Comparison of ENCODE assay signal across 1 cellular context in genomic region chr19:1748115-1748702, GRCh38.
TF ChIP-seq lines count a peak whose summit lies in the region.

No MANE protein-coding gene starts in this region.

TF ChIP-seq in K562, 482 proteins besides CTCF, POLR2A, EP300 and RAD21 (continued from another document and continues in another):
- TF ChIP-seq MAX (CRISPR knock-in tag; IDR thresholded peaks at IDR 0.05) (peak; percentile 63), HDAC8 (tag; IDR thresholded peaks at IDR 0.05) (0 out of 2 replicates have a peak, but pooled peaks have one; percentile 40), CTCFL (IDR thresholded peaks at IDR 0.05; ENCODE audit: borderline replicate concordance, insufficient read depth, low read depth, low read length, poor library complexity, severe bottlenecking) (no peak), POLR2AphosphoS5 (IDR thresholded peaks at IDR 0.05; ENCODE audit: control insufficient read depth, insufficient read depth, low read depth, low read length) (no peak; the same call in 1 of the 2 replicates), HSF4 (CRISPR knock-in tag; IDR thresholded peaks at IDR 0.05; ENCODE audit: borderline replicate concordance) (no peak), BCOR (IDR thresholded peaks at IDR 0.05) (peak; percentile 32; the same call in 1 of the 2 replicates), ZFP91 (CRISPR knock-in tag; IDR thresholded peaks at IDR 0.05) (0 out of 2 replicates have a peak, but pooled peaks have one; percentile 45), MBD2 (IDR thresholded peaks at IDR 0.05; ENCODE audit: borderline replicate concordance, low read depth) (no peak), KLF13 (tag; IDR thresholded peaks at IDR 0.05; ENCODE audit: borderline replicate concordance, low read depth) (0 out of 2 replicates have a peak, but pooled peaks have one; percentile 31), ZNF41 (CRISPR knock-in tag; conservative IDR thresholded peaks at IDR 0.05) (no peak), ZNF766 (CRISPR knock-in tag; conservative IDR thresholded peaks at IDR 0.05) (peak; percentile 52; the same call in 1 of the 2 replicates), PURB (CRISPR knock-in tag; IDR thresholded peaks at IDR 0.05; ENCODE audit: low read depth) (no peak), ZNF146 (CRISPR knock-in tag; IDR thresholded peaks at IDR 0.05; ENCODE audit: unreplicated experiment) (no peak), EGR1 (conservative IDR thresholded peaks at IDR 0.05) (peak; percentile 92), KDM5B (IDR thresholded peaks at IDR 0.05; ENCODE audit: insufficient replicate concordance, low read depth, low read length) (peak; percentile 69), TGIF2 (CRISPR knock-in tag; IDR thresholded peaks at IDR 0.05) (0 out of 2 replicates have a peak, but pooled peaks have one; percentile 45), NONO (IDR thresholded peaks at IDR 0.05; ENCODE audit: low read depth in 2 of 2, low read length in 1 of 2) (peak in 1 of 2 experiments; percentile 59; a peak in 2 of 4 replicates), MYNN (IDR thresholded peaks at IDR 0.05) (no peak), MYNN (CRISPR knock-in tag; IDR thresholded peaks at IDR 0.05) (no peak), CEBPZ (IDR thresholded peaks at IDR 0.05; ENCODE audit: borderline replicate concordance, low read depth, low read length) (no peak), PHTF2 (CRISPR knock-in tag; IDR thresholded peaks at IDR 0.05) (no peak), PTTG1 (tag; IDR thresholded peaks at IDR 0.05; ENCODE audit: low read depth) (no peak), UBTF (IDR thresholded peaks at IDR 0.05; ENCODE audit: borderline replicate concordance in 1 of 2, low read depth in 2 of 2, low read length in 2 of 2) (0 out of 4 replicates have a peak, but pooled peaks of 1 of the 2 experiments have one; percentile 58), E2F6 (IDR thresholded peaks at IDR 0.05; ENCODE audit: borderline replicate concordance in 1 of 2, extremely low read depth in 1 of 2, insufficient read depth in 1 of 2, insufficient read length in 1 of 2, low read depth in 1 of 2, low read length in 1 of 2, poor library complexity in 1 of 2, severe bottlenecking in 1 of 2) (peak; percentile 78 to 83), C11orf30 (IDR thresholded peaks at IDR 0.05; ENCODE audit: low read depth) (peak; percentile 40; the same call in 1 of the 2 replicates), CBX8 (IDR thresholded peaks at IDR 0.05; ENCODE audit: borderline replicate concordance, extremely low read depth, low read depth, low read length, poor library complexity, severe bottlenecking) (no peak), GATAD2A (IDR thresholded peaks at IDR 0.05) (peak; percentile 22; the same call in 1 of the 2 replicates), E2F4 (CRISPR knock-in tag; IDR thresholded peaks at IDR 0.05; ENCODE audit: low read depth) (no peak), ARID2 (IDR thresholded peaks at IDR 0.05) (no peak), BRD4 (IDR thresholded peaks at IDR 0.05) (peak; percentile 87; the same call in 1 of the 2 replicates), TRIM24 (IDR thresholded peaks at IDR 0.05) (0 out of 4 replicates have a peak, but pooled peaks of 1 of the 2 experiments have one; percentile 20), CBX3 (IDR thresholded peaks at IDR 0.05; ENCODE audit: borderline replicate concordance in 1 of 2, low read length in 2 of 2) (peak in 1 of 2 experiments; percentile 2; a peak in 1 of 3 replicates), ZNF408 (CRISPR knock-in tag; IDR thresholded peaks at IDR 0.05; ENCODE audit: low read depth) (no peak), ETV1 (tag; conservative IDR thresholded peaks at IDR 0.05; ENCODE audit: low read depth) (peak; percentile 30; the same call in 1 of the 2 replicates), ZNF586 (CRISPR knock-in tag; conservative IDR thresholded peaks at IDR 0.05) (no peak), ATF1 (CRISPR knock-in tag; IDR thresholded peaks at IDR 0.05) (no peak), ATF1 (tag; IDR thresholded peaks at IDR 0.05) (no peak), GATAD2B (IDR thresholded peaks at IDR 0.05; ENCODE audit: borderline replicate concordance) (peak; percentile 19; the same call in 1 of the 2 replicates), ZNF316 (IDR thresholded peaks at IDR 0.05) (peak; percentile 61), PYGO2 (tag; IDR thresholded peaks at IDR 0.05) (no peak), SETDB1 (IDR thresholded peaks at IDR 0.05; ENCODE audit: low read length) (no peak), ETV5 (CRISPR knock-in tag; IDR thresholded peaks at IDR 0.05; ENCODE audit: low read depth) (peak; percentile 52; the same call in 1 of the 2 replicates), TEAD1 (CRISPR knock-in tag; IDR thresholded peaks at IDR 0.05) (peak in 1 of 2 experiments; percentile 68; a peak in 1 of 4 replicates), HLTF (IDR thresholded peaks at IDR 0.05) (0 out of 2 replicates have a peak, but pooled peaks have one; percentile 31), RBFOX2 (IDR thresholded peaks at IDR 0.05; ENCODE audit: low read depth, low read length) (peak; percentile 84), LEF1 (IDR thresholded peaks at IDR 0.05) (peak; percentile 69; the same call in 1 of the 2 replicates), ZNF175 (CRISPR knock-in tag; IDR thresholded peaks at IDR 0.05; ENCODE audit: low read depth) (peak; percentile 12; the same call in 1 of the 2 replicates), ZNF584 (CRISPR knock-in tag; IDR thresholded peaks at IDR 0.05; ENCODE audit: low read depth) (peak; percentile 39; the same call in 1 of the 2 replicates), REST (CRISPR knock-in tag; IDR thresholded peaks at IDR 0.05; ENCODE audit: low read depth) (peak; percentile 35; the same call in 1 of the 2 replicates), ZNF717 (CRISPR knock-in tag; IDR thresholded peaks at IDR 0.05) (no peak), CBFB (CRISPR knock-in tag; IDR thresholded peaks at IDR 0.05) (no peak), SRSF3 (IDR thresholded peaks at IDR 0.05; ENCODE audit: insufficient read depth, low read length) (no peak), KDM4B (IDR thresholded peaks at IDR 0.05; ENCODE audit: borderline replicate concordance in 2 of 2, low read depth in 1 of 2) (0 out of 4 replicates have a peak, but pooled peaks of 1 of the 2 experiments have one; percentile 14), POLR2G (IDR thresholded peaks at IDR 0.05; ENCODE audit: low read depth, low read length) (peak; percentile 92), MAFK (IDR thresholded peaks at IDR 0.05; ENCODE audit: low read length) (peak; percentile 29; the same call in 1 of the 2 replicates)
